Comparison of ENCODE assay signal across 15 cellular contexts in the genomic region with DNA sequence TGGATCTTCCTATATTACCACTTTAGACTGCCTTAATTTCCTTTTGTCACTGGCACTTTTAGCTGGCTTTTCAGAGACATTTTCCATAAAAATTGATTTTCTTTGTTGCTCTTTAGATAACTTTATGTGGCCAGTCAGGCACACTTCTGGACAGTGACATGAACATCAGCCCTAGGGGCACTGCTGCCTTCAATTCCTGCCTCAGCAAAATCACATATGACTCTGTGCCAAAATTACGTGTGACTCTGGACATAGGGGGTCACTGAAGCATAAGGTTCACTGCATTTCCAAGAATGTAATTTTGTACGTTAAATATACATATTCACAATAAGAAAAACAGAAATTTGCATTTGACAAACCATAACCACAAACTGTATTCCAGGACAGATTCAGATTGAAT.
DNase-seq lines count a peak whose midpoint lies in the region; ATAC-seq and TF ChIP-seq lines count a peak whose summit lies in the region.
"Had no signal": no experiment of that assay in that cellular context is flagged by ENCODE, and none has a peak within 500 bp of the region (broad histone marks: within the 10 kb centered on the region; RNA-seq: fewer than 3 reads in every experiment).

No MANE protein-coding gene starts in this region.

- no peak overlapping the region for H3K9ac ChIP-seq in smooth muscle cell (ENCODE audit: low read depth)

- H3F3A ChIP-seq in smooth muscle cell (ENCODE audit: low read depth): no peaks in the 10 kb centered on the region

- 91% methylated on average over 2 of the region's 2 CpGs for WGBS in smooth muscle cell (ENCODE audit: low lambda C conversion rate)

- no peak overlapping the region for H2AFZ ChIP-seq in smooth muscle cell (ENCODE audit: low read depth)

- H3K4me3 ChIP-seq in smooth muscle cell: no peak overlapping the region
- H3K4me3 ChIP-seq: heart left ventricle, stomach had no signal

- TF ChIP-seq CTCF in smooth muscle cell (IDR thresholded peaks at IDR 0.05; ENCODE audit: borderline replicate concordance, insufficient read depth, poor library complexity, severe bottlenecking): no peak

- H3K27me3 ChIP-seq in smooth muscle cell (ENCODE audit: low read depth): no peaks in the 10 kb centered on the region
- H3K27me3 ChIP-seq: heart left ventricle, stomach had no signal

- no peak overlapping the region for H3K4me2 ChIP-seq in smooth muscle cell

- no peaks in the 10 kb centered on the region for H3K4me1 ChIP-seq in smooth muscle cell (ENCODE audit: low read depth)
- H3K4me1 ChIP-seq: stomach had no signal

- ATAC-seq in GM18517 (IDR thresholded peaks at IDR 0.05; ENCODE audit: unreplicated experiment) (peak; percentile 21), GM21390 (IDR thresholded peaks at IDR 0.05; ENCODE audit: unreplicated experiment) (peak; percentile 33), HG02885 (IDR thresholded peaks at IDR 0.05; ENCODE audit: poor library complexity, unreplicated experiment) (peak; percentile 50), HG03565 (IDR thresholded peaks at IDR 0.05; ENCODE audit: unreplicated experiment) (peak; percentile 30)
- no peak for ATAC-seq in stimulated activated naive CD8-positive, alpha-beta T cell treated with anti-CD3 and anti-CD28 coated beads, Interleukin-15, Interleukin-2, amounts not matched to agents 100 U/mL and 50 U/mL, for 24 hours
- ATAC-seq: heart left ventricle, left colon had no signal

- DNase-seq in stimulated activated naive CD8-positive, alpha-beta T cell treated with anti-CD3 and anti-CD28 coated beads, Interleukin-15, Interleukin-2, amounts not matched to agents 100 U/mL and 50 U/mL, for 24 hours: no peak
- DNase-seq in NOMO-1 treated with dmso at 0.1 percent for 144 hours (lab: John Stamatoyannopoulos, UW; ENCODE audit: unreplicated experiment): no peak
- DNase-seq in smooth muscle cell (lab: John Stamatoyannopoulos, UW; ENCODE audit: unreplicated experiment): no peak
- no peak for DNase-seq in NCI-H82 treated with DMSO at 0.1 percent for 48 hours (lab: John Stamatoyannopoulos, UW; ENCODE audit: unreplicated experiment)
- DNase-seq: activated naive CD8-positive, alpha-beta T cell treated with anti-CD3 and anti-CD28 coated beads for 36 hours; cerebellar nuclear complex; heart left ventricle; left colon; NCI-H1930; stomach had no signal

- H4K20me1 ChIP-seq in smooth muscle cell (ENCODE audit: low read depth): no peaks in the 10 kb centered on the region

- peaks cover 25% of the 10 kb centered on the region for H3K36me3 ChIP-seq in smooth muscle cell (ENCODE audit: low read depth)

- H3K79me2 ChIP-seq in smooth muscle cell (ENCODE audit: low read depth): no peaks in the 10 kb centered on the region

- H3K9me3 ChIP-seq in smooth muscle cell (replicated peaks; ENCODE audit: low read depth): no peaks in the 10 kb centered on the region
- H3K9me3 ChIP-seq: heart left ventricle, stomach had no signal

- no peak overlapping the region for H3K27ac ChIP-seq in smooth muscle cell (ENCODE audit: low read depth)
- H3K27ac ChIP-seq: epithelial cell of prostate, heart left ventricle, stomach had no signal
